18 cellular contexts compared by ENCODE assay signal in the genomic region with DNA sequence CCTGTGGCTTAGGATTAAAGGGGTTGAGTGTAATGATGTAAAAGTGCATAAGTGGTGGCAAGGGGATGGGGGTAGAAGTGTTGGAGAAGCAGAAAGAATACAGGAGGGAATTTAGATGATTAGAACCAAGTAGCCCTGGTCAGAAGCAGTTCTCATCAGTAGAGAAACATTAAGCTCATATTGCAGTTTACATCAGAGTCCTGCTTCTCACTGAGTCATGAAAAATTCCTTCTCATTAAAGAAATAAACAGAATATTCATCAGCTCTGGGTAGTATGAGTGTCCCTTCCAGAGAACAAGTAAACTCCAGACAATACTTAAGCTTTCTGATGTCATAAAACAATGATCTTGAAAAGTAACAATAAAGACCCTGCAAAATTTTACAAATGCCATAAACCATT.
"Had no signal": no experiment of that assay in that cellular context is flagged by ENCODE, and none has a peak within 500 bp of the region (broad histone marks: within the 10 kb centered on the region; RNA-seq: fewer than 3 reads in every experiment).

No MANE protein-coding gene starts in this region.

- H3K27me3 ChIP-seq: left lung, neutrophil, right atrium auricular region, tibial nerve, uterus had no signal

- H3K4me3 ChIP-seq: left lung, right atrium auricular region, tibial nerve, uterus had no signal

- H3K27ac ChIP-seq: left lung, neutrophil, right atrium auricular region, tibial nerve, uterus had no signal

- ATAC-seq: left lung; naive thymus-derived CD8-positive, alpha-beta T cell had no signal

- H3K9me3 ChIP-seq: left lung, neutrophil, right atrium auricular region, tibial nerve, uterus had no signal

- H3K36me3 ChIP-seq: left lung, neutrophil, right atrium auricular region, tibial nerve, uterus had no signal

- H3K4me1 ChIP-seq: left lung, right atrium auricular region, tibial nerve, uterus had no signal

- DNase-seq: activated CD4-positive, alpha-beta T cell treated with anti-CD3 and anti-CD28 coated beads, Interleukin-2, amount 10 ng/mL, durations not matched to agents 24 days and 14 days; activated CD4-positive, CD25-positive, alpha-beta regulatory T cell; activated CD8-positive, alpha-beta memory T cell treated with anti-CD3 and anti-CD28 coated beads, Interleukin-2, amount 50 U/mL, for 48 hours; activated naive CD8-positive, alpha-beta T cell treated with anti-CD3 and anti-CD28 coated beads, Interleukin-2, amount 10 ng/mL, durations not matched to agents 7 days and 5 days; cortex of kidney; effector CD8-positive, alpha-beta T cell; hippocampal formation; kidney; left lung; naive thymus-derived CD8-positive, alpha-beta T cell; stimulated activated CD4-positive, alpha-beta T cell treated with anti-CD3 and anti-CD28 coated beads, Interleukin-4, amount 100 ng/mL, for 24 hours; stimulated activated naive CD4-positive, alpha-beta T cell; substantia nigra; SW 1271; uterus had no signal
